ENCODE assay signal across 18 cellular contexts in the genomic region with DNA sequence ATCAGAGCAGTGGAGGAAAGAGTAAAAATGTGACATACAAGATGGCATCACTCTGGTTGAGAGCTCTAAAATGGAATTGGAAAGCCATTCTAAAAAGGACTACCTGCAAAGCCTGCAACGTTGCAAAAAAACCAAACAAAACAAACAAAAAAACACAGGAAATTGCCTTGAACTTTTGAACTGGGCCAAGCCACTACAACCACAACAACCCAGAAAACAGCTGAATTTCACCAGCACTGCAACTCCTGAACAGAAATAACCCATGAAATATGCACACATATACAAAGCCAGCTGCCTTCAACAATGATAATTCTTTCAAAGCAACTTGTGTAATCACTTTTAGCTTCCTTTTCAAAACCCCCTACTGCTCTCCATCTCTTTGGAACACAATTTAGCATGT.
DNase-seq lines count a peak whose midpoint lies in the region; ATAC-seq, FAIRE-seq and TF ChIP-seq lines count a peak whose summit lies in the region.
"Had no signal": no experiment of that assay in that cellular context is flagged by ENCODE, and none has a peak within 500 bp of the region (broad histone marks: within the 10 kb centered on the region; RNA-seq: fewer than 3 reads in every experiment).

No MANE protein-coding gene starts in this region.

- 73% methylated on average over 1 of the region's 1 CpG for WGBS in hepatocyte (ENCODE audit: low lambda C conversion rate, missing lambda C conversion rate)
- WGBS in upper lobe of left lung, 2 donors: 18 to 35% methylated on average over 1 of the region's 1 CpG

- 0 out of 2 replicates have a peak, but pooled peaks cover 8% of the 10 kb centered on the region for H3K4me1 ChIP-seq in BLaER1
- H3K4me1 ChIP-seq in astrocyte (ENCODE audit: insufficient read depth, low read length): no peaks in the 10 kb centered on the region
- no peaks in the 10 kb centered on the region for H3K4me1 ChIP-seq in hepatocyte (ENCODE audit: insufficient read depth)
- no peaks in the 10 kb centered on the region for H3K4me1 ChIP-seq in upper lobe of left lung
- H3K4me1 ChIP-seq: A549 had no signal

- H3K27ac ChIP-seq in BLaER1: no peak overlapping the region
- no peak overlapping the region for H3K27ac ChIP-seq in astrocyte (ENCODE audit: low read depth, low read length)
- H3K27ac ChIP-seq in hepatocyte: peak overlapping the region; percentile 40
- no peak overlapping the region for H3K27ac ChIP-seq in upper lobe of left lung
- H3K27ac ChIP-seq: A549, RWPE1 had no signal

- H3K27me3 Mint-ChIP-seq in astrocyte (ENCODE audit: low read depth, unreplicated experiment) (no peaks in the 10 kb centered on the region), Calu3 (ENCODE audit: unreplicated experiment) (no peaks in the 10 kb centered on the region)
- no peaks in the 10 kb centered on the region for H3K27me3 Mint-ChIP-seq in activated T-cell treated with anti-CD3 and anti-CD28 coated beads, Interleukin-2, amount 50 U/mL, for 4 hours (ENCODE audit: low read depth)
- H3K27me3 Mint-ChIP-seq: CD4-positive, alpha-beta T cell had no signal

- no peak overlapping the region for H2AFZ ChIP-seq in astrocyte (ENCODE audit: low read depth, low read length)
- no peak overlapping the region for H2AFZ ChIP-seq in hepatocyte

- no peak overlapping the region for H3K27ac Mint-ChIP-seq in astrocyte (ENCODE audit: unreplicated experiment)
- no peak overlapping the region for H3K27ac Mint-ChIP-seq in Calu3 (ENCODE audit: unreplicated experiment)
- H3K27ac Mint-ChIP-seq: CD4-positive, alpha-beta T cell had no signal

- peaks cover under 1% of the 10 kb centered on the region for H3K9me3 Mint-ChIP-seq in astrocyte (ENCODE audit: unreplicated experiment)
- H3K9me3 Mint-ChIP-seq in activated T-cell treated with anti-CD3 and anti-CD28 coated beads, Interleukin-2, amount 50 U/mL, for 4 hours: peaks cover 28% of the 10 kb centered on the region
- peaks cover 22% of the 10 kb centered on the region for H3K9me3 Mint-ChIP-seq in Calu3 (ENCODE audit: low read depth, unreplicated experiment)

- H4K20me1 ChIP-seq in BLaER1: no peaks in the 10 kb centered on the region
- H4K20me1 ChIP-seq in astrocyte (ENCODE audit: insufficient read depth, low read length): no peaks in the 10 kb centered on the region
- no peaks in the 10 kb centered on the region for H4K20me1 ChIP-seq in hepatocyte (ENCODE audit: insufficient read depth, poor library complexity, severe bottlenecking)

- intact Hi-C loops in Calu3 (cut with micrococcal nuclease; ENCODE audit: unreplicated experiment): no loop called here

- H3K79me2 ChIP-seq in astrocyte (ENCODE audit: insufficient read depth, low read length) (no peaks in the 10 kb centered on the region), hepatocyte (no peaks in the 10 kb centered on the region)

- H3K4me1 Mint-ChIP-seq in astrocyte (ENCODE audit: low read depth, unreplicated experiment) (peaks cover 9% of the 10 kb centered on the region), Calu3 (ENCODE audit: low read depth, unreplicated experiment) (no peaks in the 10 kb centered on the region)
- H3K4me1 Mint-ChIP-seq in activated T-cell treated with anti-CD3 and anti-CD28 coated beads, Interleukin-2, amount 50 U/mL, for 4 hours (ENCODE audit: low read depth): no peaks in the 10 kb centered on the region

- no peak overlapping the region for H3K4me3 ChIP-seq in BLaER1
- H3K4me3 ChIP-seq in astrocyte (ENCODE audit: insufficient read depth, low read depth, low read length): no peak overlapping the region
- H3K4me3 ChIP-seq in hepatocyte: no peak overlapping the region
- H3K4me3 ChIP-seq in upper lobe of left lung: no peak overlapping the region
- H3K4me3 ChIP-seq: A549 had no signal

- ATAC-seq in GM19395 (IDR thresholded peaks at IDR 0.05; ENCODE audit: unreplicated experiment) (no peak), upper lobe of left lung (ENCODE audit: low FRiP score in 2 of 2) (no peak)
- no peak for ATAC-seq in activated T-cell treated with anti-CD3 and anti-CD28 coated beads, Interleukin-2, amount 50 U/mL, for 4 hours
- ATAC-seq: A549 had no signal

- no peaks in the 10 kb centered on the region for H3K27me3 ChIP-seq in BLaER1
- H3K27me3 ChIP-seq in astrocyte (ENCODE audit: insufficient read depth, low read length): no peaks in the 10 kb centered on the region
- H3K27me3 ChIP-seq in hepatocyte: no peaks in the 10 kb centered on the region
- H3K27me3 ChIP-seq in upper lobe of left lung: no peaks in the 10 kb centered on the region

- H3K36me3 Mint-ChIP-seq in astrocyte (ENCODE audit: low read depth, unreplicated experiment) (no peaks in the 10 kb centered on the region), Calu3 (ENCODE audit: insufficient read depth, unreplicated experiment) (no peaks in the 10 kb centered on the region)
- no peaks in the 10 kb centered on the region for H3K36me3 Mint-ChIP-seq in activated T-cell treated with anti-CD3 and anti-CD28 coated beads, Interleukin-2, amount 50 U/mL, for 4 hours (ENCODE audit: insufficient read depth)

- H3K9ac ChIP-seq in BLaER1 (no peak overlapping the region), astrocyte (ENCODE audit: low read length) (no peak overlapping the region)

- TF ChIP-seq CTCF in astrocyte (IDR thresholded peaks at IDR 0.05; ENCODE audit: insufficient read depth, low read depth, low read length): no peak
- TF ChIP-seq CTCF in hepatocyte (IDR thresholded peaks at IDR 0.05; ENCODE audit: poor library complexity): no peak
- TF ChIP-seq CTCF in upper lobe of left lung (IDR thresholded peaks at IDR 0.05): no peak
- TF ChIP-seq CTCF in Calu3 (IDR thresholded peaks at IDR 0.05; ENCODE audit: unreplicated experiment): no peak

- H3K36me3 ChIP-seq in BLaER1 (no peaks in the 10 kb centered on the region), astrocyte (ENCODE audit: insufficient read depth, low read length) (no peaks in the 10 kb centered on the region), hepatocyte (replicated peaks; ENCODE audit: insufficient read depth, low read depth) (no peaks in the 10 kb centered on the region), upper lobe of left lung (no peaks in the 10 kb centered on the region)

- CTCF ChIA-PET in Calu3 (lab: Charles Lee): no interaction called here

- FAIRE-seq in astrocyte (lab: Jason Lieb, UNC): no peak
- FAIRE-seq: A549, H54 had no signal

- no peak for TF ChIP-seq EP300 in upper lobe of left lung (IDR thresholded peaks at IDR 0.05)

- no peak overlapping the region for H3K4me3 Mint-ChIP-seq in astrocyte (ENCODE audit: unreplicated experiment)
- H3K4me3 Mint-ChIP-seq in activated T-cell treated with anti-CD3 and anti-CD28 coated beads, Interleukin-2, amount 50 U/mL, for 4 hours: no peak overlapping the region
- H3K4me3 Mint-ChIP-seq in Calu3 (ENCODE audit: low read depth, unreplicated experiment): no peak overlapping the region
- H3K4me3 Mint-ChIP-seq: CD4-positive, alpha-beta T cell had no signal

- H3K9me3 ChIP-seq in BLaER1 (peaks cover 8% of the 10 kb centered on the region), astrocyte (ENCODE audit: insufficient read depth, low read depth, low read length) (peaks cover 2% of the 10 kb centered on the region), hepatocyte (ENCODE audit: low read depth) (no peaks in the 10 kb centered on the region), upper lobe of left lung (peaks cover 0 to 6% (median 0%) of the 10 kb centered on the region in 4 donors)
- H3K9me3 ChIP-seq: A549 had no signal

- H3K4me2 ChIP-seq in BLaER1: peak overlapping the region; percentile 14; the same call in 1 of the 2 replicates
- H3K4me2 ChIP-seq in astrocyte (ENCODE audit: low read length): peak overlapping the region; percentile 35
- no peak overlapping the region for H3K4me2 ChIP-seq in hepatocyte
- H3K4me2 ChIP-seq: A549 had no signal

- no TSS peak for BruUV-seq in Calu3 (replicated peaks; lab: Mats Ljungman, UMichigan)

- H3K9me2 ChIP-seq in hepatocyte (replicated peaks; ENCODE audit: insufficient read depth): no peaks in the 10 kb centered on the region

- no peak for TF ChIP-seq POLR2A in upper lobe of left lung (IDR thresholded peaks at IDR 0.05)

- peak; percentile 3 for DNase-seq in HT1080 (ENCODE audit: low read depth)
- DNase-seq in astrocyte (ENCODE audit: low read depth): peak; percentile 35
- no peak for DNase-seq in hepatocyte (ENCODE audit: low spot score)
- DNase-seq in upper lobe of left lung: no peak
- no peak for DNase-seq in activated T-cell treated with anti-CD3 and anti-CD28 coated beads, Interleukin-2, amount 50 U/mL, for 4 hours
- no peak for DNase-seq in Calu3
- DNase-seq: AML-193; CD4-positive, alpha-beta T cell; GF-D8; Kasumi-1; NCI-H1436 treated with DMSO at 0.1 percent for 48 hours; NCI-H2081 treated with DMSO at 0.1 percent for 48 hours; NCI-H524 had no signal

Comparison
In these comparisons a context has a peak if more than half of its experiments do, and no peak if none do; other contexts are left out.
1. DNase-seq: peak in HT1080 (single experiment) and astrocyte (single experiment); none in hepatocyte (single experiment), upper lobe of left lung (0 of 2), activated T-cell treated with anti-CD3 and anti-CD28 coated beads, Interleukin-2, amount 50 U/mL, for 4 hours (single experiment) and Calu3 (single experiment).